ENCODE assay signal across 22 cellular contexts in genomic region chr1:109187127-109187526, GRCh38. TPM values are rescaled to one million over a fixed set of nuclear protein-coding genes. Genes with fewer than 3 reads are reported as not detected.
DNase-seq lines count a peak whose midpoint lies in the region; ATAC-seq and TF ChIP-seq lines count a peak whose summit lies in the region.
"Had no signal": no experiment of that assay in that cellular context is flagged by ENCODE, and none has a peak within 500 bp of the region (broad histone marks: within the 10 kb centered on the region; RNA-seq: fewer than 3 reads in every experiment).

No MANE protein-coding gene starts in this region.

- ATAC-seq in T-helper 17 cell (no peak), GM18873 (IDR thresholded peaks at IDR 0.05; ENCODE audit: low FRiP score, unreplicated experiment) (no peak)
- ATAC-seq: effector memory CD8-positive, alpha-beta T cell; esophagus mucosa had no signal

- DNase-seq in T-helper 17 cell (no peak), esophagus squamous epithelium (lab: John Stamatoyannopoulos, UW) (no peak), neuronal stem cell (ENCODE audit: low spot score) (no peak), transverse colon (no peak), DMS79 (lab: John Stamatoyannopoulos, UW) (no peak), endodermal cell (no peak)
- DNase-seq: activated CD4-positive, alpha-beta T cell treated with anti-CD3 and anti-CD28 coated beads for 1 hour; activated gamma-delta T cell; effector memory CD8-positive, alpha-beta T cell; H7; Kasumi-1; MV-4-11; NCI-H187; NCI-H526; stimulated activated naive CD4-positive, alpha-beta T cell treated with Interleukin-2 at 50 U/mL for 16 hours had no signal

- whole genome bisulfite sequencing in esophagus squamous epithelium, 2 donors, result 73 to 87% methylated on average over 2 to 4 of the region's 5 CpGs
- no CpG with 5 or more reads among the region's 5 CpGs for WGBS in neuronal stem cell (ENCODE audit: extremely low coverage in 2 of 2, insufficient read length in 2 of 2, insufficient replicate concordance in 1 of 2), 2 donors
- 78% methylated on average over 5 of the region's 5 CpGs; no CpG with 5 or more reads in 1 of the 2 donors for WGBS in transverse colon (ENCODE audit: low coverage in 1 of 2), 2 donors
- 90 to 100% methylated on average over 4 to 5 of the region's 5 CpGs for WGBS in endodermal cell (ENCODE audit: insufficient coverage in 1 of 2, insufficient read length in 1 of 2), 2 experiments

- no peaks in the 10 kb centered on the region for H3K79me1 ChIP-seq in neuronal stem cell (ENCODE audit: low read depth, low read length)

- H3K4me3 ChIP-seq in esophagus squamous epithelium (no peak overlapping the region), neuronal stem cell (ENCODE audit: low read length in 2 of 2) (no peak overlapping the region), transverse colon (no peak overlapping the region), endodermal cell (ENCODE audit: low read length) (no peak overlapping the region)
- H3K4me3 ChIP-seq: ovary, SJSA1 had no signal

- no peak overlapping the region for H3K4me3 Mint-ChIP-seq in T-helper 17 cell
- no peak overlapping the region for H3K4me3 Mint-ChIP-seq in endodermal cell
- H3K4me3 Mint-ChIP-seq: effector memory CD8-positive, alpha-beta T cell; memory B cell; type B pancreatic cell had no signal

- H3K9ac ChIP-seq in neuronal stem cell (ENCODE audit: low read depth, low read length, poor library complexity), result no peak overlapping the region
- H3K9ac ChIP-seq in endodermal cell (ENCODE audit: extremely low read depth, low read length, poor library complexity, severe bottlenecking), result no peak overlapping the region

- TF ChIP-seq EP300 in transverse colon (IDR thresholded peaks at IDR 0.05; ENCODE audit: low read depth), result no peak

- peak overlapping the region; percentile 14 for H2BK15ac ChIP-seq in neuronal stem cell (ENCODE audit: low read length)

- TF ChIP-seq POLR2A in esophagus squamous epithelium (IDR thresholded peaks at IDR 0.05) (no peak), transverse colon (IDR thresholded peaks at IDR 0.05) (no peak)

- no peaks in the 10 kb centered on the region for H3K36me3 ChIP-seq in esophagus squamous epithelium
- H3K36me3 ChIP-seq in neuronal stem cell (replicated peaks in 1 of 2; ENCODE audit: control insufficient read depth in 2 of 2, insufficient read depth in 2 of 2, low read length in 2 of 2), result no peaks in the 10 kb centered on the region
- H3K36me3 ChIP-seq in transverse colon, result no peaks in the 10 kb centered on the region
- H3K36me3 ChIP-seq in endodermal cell (ENCODE audit: control insufficient read depth, insufficient read depth, low read length), result no peaks in the 10 kb centered on the region
- H3K36me3 ChIP-seq: ovary, SJSA1 had no signal

- peak overlapping the region; percentile 77 for H2AFZ ChIP-seq in neuronal stem cell (ENCODE audit: low read length)

- H4K91ac ChIP-seq in neuronal stem cell (ENCODE audit: low read depth, low read length, poor library complexity), result no peak overlapping the region

- TF ChIP-seq CTCF in esophagus squamous epithelium (IDR thresholded peaks at IDR 0.05) (no peak), transverse colon (IDR thresholded peaks at IDR 0.05) (no peak), endodermal cell (conservative IDR thresholded peaks at IDR 0.05) (no peak)

- H2BK5ac ChIP-seq in neuronal stem cell (ENCODE audit: low read length), result no peak overlapping the region

- peak overlapping the region; percentile 11 to 57 (median 54) for H3K27ac ChIP-seq in esophagus squamous epithelium
- H3K27ac ChIP-seq in neuronal stem cell (replicated peaks; ENCODE audit: low read length), result no peak overlapping the region
- peak overlapping the region; percentile 7 to 69 (median 32) for H3K27ac ChIP-seq in transverse colon
- no peak overlapping the region for H3K27ac ChIP-seq in endodermal cell (ENCODE audit: low read depth, low read length)
- H3K27ac ChIP-seq: SJSA1 had no signal

- H3K27me3 ChIP-seq in esophagus squamous epithelium, result no peaks in the 10 kb centered on the region
- H3K27me3 ChIP-seq in neuronal stem cell (ENCODE audit: control insufficient read depth in 3 of 3, insufficient read depth in 3 of 3, low read depth in 1 of 3, low read length in 3 of 3), result peaks cover 0 to 2% (median 0%) of the 10 kb centered on the region in 3 experiments
- no peaks in the 10 kb centered on the region for H3K27me3 ChIP-seq in transverse colon
- H3K27me3 ChIP-seq in endodermal cell (ENCODE audit: control insufficient read depth, insufficient read depth, low read length, poor library complexity, severe bottlenecking), result no peaks in the 10 kb centered on the region
- H3K27me3 ChIP-seq: ovary, SJSA1 had no signal

- intact Hi-C loops in esophagus squamous epithelium (cut with DNase I) (no loop called here), transverse colon (cut with DNase I; ENCODE audit: low total_unique reads) (no loop called here)

- H3K9me3 ChIP-seq in T-helper 17 cell (ENCODE audit: control insufficient read depth, low read length, poor library complexity, severe bottlenecking), result no peaks in the 10 kb centered on the region
- no peaks in the 10 kb centered on the region for H3K9me3 ChIP-seq in esophagus squamous epithelium
- no peaks in the 10 kb centered on the region for H3K9me3 ChIP-seq in neuronal stem cell (replicated peaks in 1 of 2; ENCODE audit: control insufficient read depth in 2 of 2, insufficient read depth in 1 of 2, low read depth in 1 of 2, low read length in 2 of 2)
- no peaks in the 10 kb centered on the region for H3K9me3 ChIP-seq in transverse colon
- no peaks in the 10 kb centered on the region for H3K9me3 ChIP-seq in endodermal cell (ENCODE audit: control insufficient read depth, low read length)
- H3K9me3 ChIP-seq: ovary, SJSA1 had no signal

- peak overlapping the region; percentile 35 for H3K18ac ChIP-seq in neuronal stem cell (ENCODE audit: low read length)

- in situ Hi-C loops in transverse colon (cut with MboI; ENCODE audit: low pct_ligation_motif_present in 1 of 4, low pct_unique_long_range_greater_than_20kb in 1 of 4, low sequenced_read_pairs in 3 of 4), result no loop called here

- H3K36me3 Mint-ChIP-seq in T-helper 17 cell (ENCODE audit: low read depth), result peaks cover 4% of the 10 kb centered on the region
- no peaks in the 10 kb centered on the region for H3K36me3 Mint-ChIP-seq in endodermal cell (ENCODE audit: low read depth)
- H3K36me3 Mint-ChIP-seq: CD14-positive monocyte, memory B cell, type B pancreatic cell had no signal

- no peaks in the 10 kb centered on the region for H3K9me3 Mint-ChIP-seq in endodermal cell
- H3K9me3 Mint-ChIP-seq: effector memory CD8-positive, alpha-beta T cell; memory B cell; type B pancreatic cell had no signal

- H3K23ac ChIP-seq in neuronal stem cell (ENCODE audit: low read depth, low read length, poor library complexity), result no peak overlapping the region

- no peak overlapping the region for H2AK5ac ChIP-seq in neuronal stem cell (ENCODE audit: low read depth, low read length)

- H4K8ac ChIP-seq in neuronal stem cell (ENCODE audit: low read depth, low read length), result peak overlapping the region; percentile 23

- H2BK120ac ChIP-seq in neuronal stem cell (ENCODE audit: low read depth, low read length), result no peak overlapping the region

- H3K27ac Mint-ChIP-seq in T-helper 17 cell (peak overlapping the region; percentile 3), endodermal cell (no peak overlapping the region)
- H3K27ac Mint-ChIP-seq: memory B cell had no signal

- peaks cover 0 to 29% (median 3%) of the 10 kb centered on the region in 3 donors for H3K4me1 ChIP-seq in esophagus squamous epithelium
- H3K4me1 ChIP-seq in neuronal stem cell (ENCODE audit: control insufficient read depth in 2 of 2, insufficient read depth in 1 of 2, low read depth in 1 of 2, low read length in 2 of 2), result peaks cover 8 to 11% of the 10 kb centered on the region in 2 donors
- peaks cover under 1 to 11% (median 3%) of the 10 kb centered on the region in 4 donors for H3K4me1 ChIP-seq in transverse colon
- H3K4me1 ChIP-seq in endodermal cell (ENCODE audit: control insufficient read depth, insufficient read depth, low read length), result no peaks in the 10 kb centered on the region
- H3K4me1 ChIP-seq: SJSA1 had no signal

- no peak overlapping the region for H2BK12ac ChIP-seq in neuronal stem cell (ENCODE audit: low read length)

- no peaks in the 10 kb centered on the region for H3K27me3 Mint-ChIP-seq in T-helper 17 cell
- peaks cover 4% of the 10 kb centered on the region for H3K27me3 Mint-ChIP-seq in endodermal cell (ENCODE audit: insufficient read depth)
- H3K27me3 Mint-ChIP-seq: effector memory CD8-positive, alpha-beta T cell; type B pancreatic cell had no signal

- no peak overlapping the region for H3K4me2 ChIP-seq in neuronal stem cell (ENCODE audit: insufficient read depth, low read length, poor library complexity, severe bottlenecking)

- H3K4me1 Mint-ChIP-seq in T-helper 17 cell, result peaks cover 5% of the 10 kb centered on the region
- peaks cover 34% of the 10 kb centered on the region for H3K4me1 Mint-ChIP-seq in endodermal cell
- H3K4me1 Mint-ChIP-seq: memory B cell had no signal

- no peak overlapping the region for H3K4ac ChIP-seq in neuronal stem cell (ENCODE audit: low read length)

- H3K14ac ChIP-seq in neuronal stem cell (ENCODE audit: low read length), result no peak overlapping the region

RNA-seq across cellular contexts. Expression of gene SARS1, which starts 26.6 kb away (rescaled TPM):
- total RNA-seq in T-helper 17 cell (100 to 1,000 TPM in 1 of 2 donors, 10 to 100 TPM in 1; 90.8 to 120 TPM), esophagus squamous epithelium (100 to 1,000 TPM in 3 of 4 donors, 10 to 100 TPM in 1; 85.8 to 150 (median 134) TPM), transverse colon (100 to 1,000 TPM in 3 of 4 donors, 10 to 100 TPM in 1; 79.4 to 150 (median 125) TPM), endodermal cell (100 to 1,000 TPM; 100 to 101 TPM)
- 110 TPM for polyA plus RNA-seq in neuronal stem cell (2013, experiment 1 of 2)
- polyA plus RNA-seq in neuronal stem cell (2013, experiment 2 of 2), result 109 TPM
- 159 TPM for polyA plus RNA-seq in endodermal cell (2013, experiment 1 of 2)
- 128 TPM for polyA plus RNA-seq in endodermal cell (2013, experiment 2 of 2)

Comparison
In these comparisons a context has a peak if more than half of its experiments do, and no peak if none do; other contexts are left out.
1. H3K27ac ChIP-seq: peak in esophagus squamous epithelium (4 of 4) and transverse colon (4 of 4); none in neuronal stem cell (single experiment) and endodermal cell (single experiment).